In genomic region chr3:13282986-13283876, GRCh38 we compare ENCODE assay signal across 2 cellular contexts.
TF ChIP-seq lines count a peak whose summit lies in the region.

No MANE protein-coding gene starts in this region.

TF ChIP-seq in K562, 482 proteins besides CTCF, POLR2A, EP300 and RAD21 (continued from another document and continues in another):
- TF ChIP-seq, protein P1, sequence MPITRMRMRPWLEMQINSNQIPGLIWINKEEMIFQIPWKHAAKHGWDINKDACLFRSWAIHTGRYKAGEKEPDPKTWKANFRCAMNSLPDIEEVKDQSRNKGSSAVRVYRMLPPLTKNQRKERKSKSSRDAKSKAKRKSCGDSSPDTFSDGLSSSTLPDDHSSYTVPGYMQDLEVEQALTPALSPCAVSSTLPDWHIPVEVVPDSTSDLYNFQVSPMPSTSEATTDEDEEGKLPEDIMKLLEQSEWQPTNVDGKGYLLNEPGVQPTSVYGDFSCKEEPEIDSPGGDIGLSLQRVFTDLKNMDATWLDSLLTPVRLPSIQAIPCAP (CRISPR knock-in tag; IDR thresholded peaks at IDR 0.05; ENCODE audit: borderline replicate concordance), result no peak
- no peak for TF ChIP-seq DNMT1 (IDR thresholded peaks at IDR 0.05)
- no peak for TF ChIP-seq NR0B1 (IDR thresholded peaks at IDR 0.05; ENCODE audit: partially characterized antibody)
- no peak for TF ChIP-seq TSC22D4 (tag; IDR thresholded peaks at IDR 0.05)
- peak in 2 of 3 experiments; percentile 51 to 62 for TF ChIP-seq YY1 (IDR thresholded peaks at IDR 0.05; ENCODE audit: borderline replicate concordance in 1 of 3, control insufficient read depth in 1 of 3, extremely low read depth in 1 of 3, insufficient read depth in 3 of 3, insufficient read length in 1 of 3, insufficient replicate concordance in 2 of 3, low read depth in 1 of 3, low read length in 2 of 3)
- TF ChIP-seq ETV1 (tag; conservative IDR thresholded peaks at IDR 0.05; ENCODE audit: low read depth), result no peak
- no peak for TF ChIP-seq MYBL2 (IDR thresholded peaks at IDR 0.05; ENCODE audit: low read depth)
- no peak for TF ChIP-seq MYBL2 (CRISPR knock-in tag; IDR thresholded peaks at IDR 0.05; ENCODE audit: borderline replicate concordance)
- no peak for TF ChIP-seq SP2 (IDR thresholded peaks at IDR 0.05; ENCODE audit: extremely low read depth, low read depth, low read length, poor library complexity, severe bottlenecking)
- TF ChIP-seq NCOA2 (IDR thresholded peaks at IDR 0.05; ENCODE audit: partially characterized antibody in 2 of 2), result no peak
- TF ChIP-seq XRCC5 (IDR thresholded peaks at IDR 0.05; ENCODE audit: low read depth, low read length), result no peak
- no peak for TF ChIP-seq C11orf30 (IDR thresholded peaks at IDR 0.05; ENCODE audit: low read depth)
- TF ChIP-seq HIVEP1 (CRISPR knock-in tag; IDR thresholded peaks at IDR 0.05), result no peak
- TF ChIP-seq, protein P2, sequence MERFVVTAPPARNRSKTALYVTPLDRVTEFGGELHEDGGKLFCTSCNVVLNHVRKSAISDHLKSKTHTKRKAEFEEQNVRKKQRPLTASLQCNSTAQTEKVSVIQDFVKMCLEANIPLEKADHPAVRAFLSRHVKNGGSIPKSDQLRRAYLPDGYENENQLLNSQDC (CRISPR knock-in tag; IDR thresholded peaks at IDR 0.05), result no peak
- TF ChIP-seq, protein P3, sequence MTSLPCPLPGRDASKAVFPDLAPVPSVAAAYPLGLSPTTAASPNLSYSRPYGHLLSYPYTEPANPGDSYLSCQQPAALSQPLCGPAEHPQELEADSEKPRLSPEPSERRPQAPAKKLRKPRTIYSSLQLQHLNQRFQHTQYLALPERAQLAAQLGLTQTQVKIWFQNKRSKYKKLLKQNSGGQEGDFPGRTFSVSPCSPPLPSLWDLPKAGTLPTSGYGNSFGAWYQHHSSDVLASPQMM (CRISPR knock-in tag; IDR thresholded peaks at IDR 0.05), result no peak
- TF ChIP-seq, protein P4, sequence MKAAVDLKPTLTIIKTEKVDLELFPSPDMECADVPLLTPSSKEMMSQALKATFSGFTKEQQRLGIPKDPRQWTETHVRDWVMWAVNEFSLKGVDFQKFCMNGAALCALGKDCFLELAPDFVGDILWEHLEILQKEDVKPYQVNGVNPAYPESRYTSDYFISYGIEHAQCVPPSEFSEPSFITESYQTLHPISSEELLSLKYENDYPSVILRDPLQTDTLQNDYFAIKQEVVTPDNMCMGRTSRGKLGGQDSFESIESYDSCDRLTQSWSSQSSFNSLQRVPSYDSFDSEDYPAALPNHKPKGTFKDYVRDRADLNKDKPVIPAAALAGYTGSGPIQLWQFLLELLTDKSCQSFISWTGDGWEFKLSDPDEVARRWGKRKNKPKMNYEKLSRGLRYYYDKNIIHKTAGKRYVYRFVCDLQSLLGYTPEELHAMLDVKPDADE (conservative IDR thresholded peaks at IDR 0.05; ENCODE audit: control insufficient read depth, low read depth, low read length), result no peak; the same call in 1 of the 2 replicates
- TF ChIP-seq TRIM25 (IDR thresholded peaks at IDR 0.05; ENCODE audit: borderline replicate concordance), result no peak
- TF ChIP-seq, protein P5, sequence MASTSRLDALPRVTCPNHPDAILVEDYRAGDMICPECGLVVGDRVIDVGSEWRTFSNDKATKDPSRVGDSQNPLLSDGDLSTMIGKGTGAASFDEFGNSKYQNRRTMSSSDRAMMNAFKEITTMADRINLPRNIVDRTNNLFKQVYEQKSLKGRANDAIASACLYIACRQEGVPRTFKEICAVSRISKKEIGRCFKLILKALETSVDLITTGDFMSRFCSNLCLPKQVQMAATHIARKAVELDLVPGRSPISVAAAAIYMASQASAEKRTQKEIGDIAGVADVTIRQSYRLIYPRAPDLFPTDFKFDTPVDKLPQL (IDR thresholded peaks at IDR 0.05; ENCODE audit: extremely low read depth, insufficient read length), result no peak
- TF ChIP-seq ZNF444 (CRISPR knock-in tag; IDR thresholded peaks at IDR 0.05), result no peak
- no peak for TF ChIP-seq CREB3 (tag; conservative IDR thresholded peaks at IDR 0.05; ENCODE audit: low read depth)

TF ChIP-seq in HepG2, 621 proteins besides CTCF, POLR2A, EP300 and RAD21 (continued from another document and continues in another):
- TF ChIP-seq, protein P6, sequence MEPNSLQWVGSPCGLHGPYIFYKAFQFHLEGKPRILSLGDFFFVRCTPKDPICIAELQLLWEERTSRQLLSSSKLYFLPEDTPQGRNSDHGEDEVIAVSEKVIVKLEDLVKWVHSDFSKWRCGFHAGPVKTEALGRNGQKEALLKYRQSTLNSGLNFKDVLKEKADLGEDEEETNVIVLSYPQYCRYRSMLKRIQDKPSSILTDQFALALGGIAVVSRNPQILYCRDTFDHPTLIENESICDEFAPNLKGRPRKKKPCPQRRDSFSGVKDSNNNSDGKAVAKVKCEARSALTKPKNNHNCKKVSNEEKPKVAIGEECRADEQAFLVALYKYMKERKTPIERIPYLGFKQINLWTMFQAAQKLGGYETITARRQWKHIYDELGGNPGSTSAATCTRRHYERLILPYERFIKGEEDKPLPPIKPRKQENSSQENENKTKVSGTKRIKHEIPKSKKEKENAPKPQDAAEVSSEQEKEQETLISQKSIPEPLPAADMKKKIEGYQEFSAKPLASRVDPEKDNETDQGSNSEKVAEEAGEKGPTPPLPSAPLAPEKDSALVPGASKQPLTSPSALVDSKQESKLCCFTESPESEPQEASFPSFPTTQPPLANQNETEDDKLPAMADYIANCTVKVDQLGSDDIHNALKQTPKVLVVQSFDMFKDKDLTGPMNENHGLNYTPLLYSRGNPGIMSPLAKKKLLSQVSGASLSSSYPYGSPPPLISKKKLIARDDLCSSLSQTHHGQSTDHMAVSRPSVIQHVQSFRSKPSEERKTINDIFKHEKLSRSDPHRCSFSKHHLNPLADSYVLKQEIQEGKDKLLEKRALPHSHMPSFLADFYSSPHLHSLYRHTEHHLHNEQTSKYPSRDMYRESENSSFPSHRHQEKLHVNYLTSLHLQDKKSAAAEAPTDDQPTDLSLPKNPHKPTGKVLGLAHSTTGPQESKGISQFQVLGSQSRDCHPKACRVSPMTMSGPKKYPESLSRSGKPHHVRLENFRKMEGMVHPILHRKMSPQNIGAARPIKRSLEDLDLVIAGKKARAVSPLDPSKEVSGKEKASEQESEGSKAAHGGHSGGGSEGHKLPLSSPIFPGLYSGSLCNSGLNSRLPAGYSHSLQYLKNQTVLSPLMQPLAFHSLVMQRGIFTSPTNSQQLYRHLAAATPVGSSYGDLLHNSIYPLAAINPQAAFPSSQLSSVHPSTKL (CRISPR knock-in tag; IDR thresholded peaks at IDR 0.05), result peak; percentile 24; the same call in 1 of the 2 replicates
- TF ChIP-seq HNRNPL (IDR thresholded peaks at IDR 0.05; ENCODE audit: low read depth, low read length) (0 out of 2 replicates have a peak, but pooled peaks have one; percentile 24), ZFP82 (CRISPR knock-in tag; IDR thresholded peaks at IDR 0.05; ENCODE audit: borderline replicate concordance) (no peak), ZNF281 (CRISPR knock-in tag; IDR thresholded peaks at IDR 0.05; ENCODE audit: borderline replicate concordance) (no peak), ZNF296 (CRISPR knock-in tag; conservative IDR thresholded peaks at IDR 0.05) (no peak), SOX13 (IDR thresholded peaks at IDR 0.05) (no peak), SOX13 (CRISPR knock-in tag; conservative IDR thresholded peaks at IDR 0.05 in 1 of 2, IDR thresholded peaks at IDR 0.05 in 1 of 2) (peak in 1 of 2 experiments; percentile 7; a peak in 1 of 4 replicates), MLXIP (CRISPR knock-in tag; IDR thresholded peaks at IDR 0.05; ENCODE audit: borderline replicate concordance) (no peak), PHF20 (CRISPR knock-in tag; IDR thresholded peaks at IDR 0.05) (no peak), ZNF207 (IDR thresholded peaks at IDR 0.05; ENCODE audit: borderline replicate concordance) (no peak), POGZ (CRISPR knock-in tag; IDR thresholded peaks at IDR 0.05) (no peak), ZSCAN5A (CRISPR knock-in tag; IDR thresholded peaks at IDR 0.05; ENCODE audit: borderline replicate concordance) (0 out of 2 replicates have a peak, but pooled peaks have one; percentile 25), SSRP1 (CRISPR knock-in tag; IDR thresholded peaks at IDR 0.05) (no peak), SP4 (CRISPR knock-in tag; IDR thresholded peaks at IDR 0.05) (no peak), ZNF124 (CRISPR knock-in tag; IDR thresholded peaks at IDR 0.05) (no peak), MAZ (IDR thresholded peaks at IDR 0.05; ENCODE audit: borderline replicate concordance, low read depth, low read length) (no peak), MAZ (CRISPR knock-in tag; IDR thresholded peaks at IDR 0.05; ENCODE audit: low read depth) (no peak), THAP8 (CRISPR knock-in tag; IDR thresholded peaks at IDR 0.05; ENCODE audit: borderline replicate concordance) (no peak), ZKSCAN8 (CRISPR knock-in tag; IDR thresholded peaks at IDR 0.05; ENCODE audit: borderline replicate concordance) (no peak), ZNF512 (CRISPR knock-in tag; IDR thresholded peaks at IDR 0.05) (no peak), ZBTB33 (CRISPR knock-in tag; IDR thresholded peaks at IDR 0.05) (no peak)
